Comparison of ENCODE assay signal across 9 cellular contexts in the genomic region with DNA sequence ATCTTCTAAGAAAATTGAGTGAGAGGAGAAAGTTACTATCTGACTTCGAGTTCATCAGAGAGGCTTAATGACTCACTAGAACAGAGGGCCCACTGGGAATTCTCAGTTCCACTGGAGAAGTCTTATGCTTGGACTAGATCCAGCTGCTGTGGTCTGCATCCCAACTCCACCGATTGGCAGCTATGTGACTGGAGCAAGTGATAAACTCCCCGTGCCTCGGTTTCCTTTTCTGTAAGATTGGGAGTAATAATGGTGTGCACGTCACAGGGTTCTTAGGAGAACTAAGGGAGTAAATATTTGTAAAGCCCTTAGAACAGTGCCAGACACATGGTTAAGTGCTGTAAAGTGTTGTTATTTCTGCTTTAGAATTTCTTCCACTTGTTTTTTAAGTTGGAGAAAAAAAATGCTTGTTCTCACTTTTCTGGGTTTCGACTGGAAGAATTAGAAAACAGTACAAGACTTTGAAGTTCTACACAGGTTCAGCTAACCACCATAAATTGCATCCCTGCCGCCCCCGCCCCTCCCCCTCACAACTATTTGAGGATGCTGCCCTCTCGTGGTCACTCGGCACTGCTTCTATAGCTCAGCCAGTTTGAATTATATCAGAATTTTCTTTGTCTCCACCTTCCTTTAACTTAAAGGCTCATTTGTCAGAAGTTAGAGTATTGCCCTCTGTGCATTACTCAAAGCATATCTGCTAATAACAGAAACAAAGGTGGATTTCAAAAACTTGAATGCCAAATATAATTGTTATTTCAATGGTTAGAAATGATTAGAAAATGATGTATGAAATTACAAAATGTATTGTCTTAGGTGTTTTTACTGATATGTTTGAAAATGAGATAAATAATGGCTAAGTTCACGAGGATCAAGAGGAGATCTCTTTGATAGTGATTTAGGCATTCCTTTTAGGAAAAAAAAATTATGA.
DNase-seq lines count a peak whose midpoint lies in the region; ATAC-seq lines count a peak whose summit lies in the region.
"Had no signal": no experiment of that assay in that cellular context is flagged by ENCODE, and none has a peak within 500 bp of the region (broad histone marks: within the 10 kb centered on the region; RNA-seq: fewer than 3 reads in every experiment).

No MANE protein-coding gene starts in this region.

- H3K27ac Mint-ChIP-seq in CD4-positive, CD25-positive, alpha-beta regulatory T cell: no peak overlapping the region
- H3K27ac Mint-ChIP-seq: IgD-negative memory B cell had no signal

- H3K4me3 Mint-ChIP-seq in CD4-positive, CD25-positive, alpha-beta regulatory T cell: no peak overlapping the region
- H3K4me3 Mint-ChIP-seq: IgD-negative memory B cell had no signal

- peaks cover 4% of the 10 kb centered on the region for H3K4me1 ChIP-seq in CD4-positive, CD25-positive, alpha-beta regulatory T cell (ENCODE audit: control insufficient read depth, insufficient read depth, low read length, poor library complexity, severe bottlenecking)
- H3K4me1 ChIP-seq in HAP-1: peaks cover 13% of the 10 kb centered on the region

- H3K9me3 Mint-ChIP-seq in CD4-positive, CD25-positive, alpha-beta regulatory T cell: no peaks in the 10 kb centered on the region
- H3K9me3 Mint-ChIP-seq: IgD-negative memory B cell had no signal

- no peak overlapping the region for H3K4me3 ChIP-seq in CD4-positive, CD25-positive, alpha-beta regulatory T cell (ENCODE audit: low read depth, low read length)
- no peak overlapping the region for H3K4me3 ChIP-seq in HAP-1

- H3K27me3 ChIP-seq in CD4-positive, CD25-positive, alpha-beta regulatory T cell (ENCODE audit: control insufficient read depth, insufficient read depth, low read length): peaks cover 13% of the 10 kb centered on the region
- no peaks in the 10 kb centered on the region for H3K27me3 ChIP-seq in HAP-1 (ENCODE audit: low read depth)

- H3K36me3 Mint-ChIP-seq in CD4-positive, CD25-positive, alpha-beta regulatory T cell: no peaks in the 10 kb centered on the region
- H3K36me3 Mint-ChIP-seq: IgD-negative memory B cell had no signal

- H3K27ac ChIP-seq in CD4-positive, CD25-positive, alpha-beta regulatory T cell (ENCODE audit: insufficient read depth, low read length, poor library complexity, severe bottlenecking): no peak overlapping the region

- peak; percentile 32 to 80 (median 49) for DNase-seq in CD4-positive, CD25-positive, alpha-beta regulatory T cell
- peak; percentile 67 to 83 for DNase-seq in HAP-1 (ENCODE audit: low spot score in 2 of 2)
- DNase-seq in NCI-H345 treated with DMSO at 0.1 percent for 48 hours (lab: John Stamatoyannopoulos, UW; ENCODE audit: unreplicated experiment): peak; percentile 54
- DNase-seq in activated CD4-positive, alpha-beta T cell treated with anti-CD3 and anti-CD28 coated beads for 24 hours (ENCODE audit: low read depth in 2 of 2): peak; percentile 58 to 61
- DNase-seq in cerebellum (ENCODE audit: low spot score): peak; percentile 22
- peak; percentile 55 for DNase-seq in left lobe of liver (ENCODE audit: low spot score)
- DNase-seq in stimulated activated CD4-positive, alpha-beta T cell treated with anti-CD3 and anti-CD28 coated beads, Interleukin-2, amount 100 ng/mL, for 48 hours: peak; percentile 69

- H3K9me3 ChIP-seq in CD4-positive, CD25-positive, alpha-beta regulatory T cell (ENCODE audit: control insufficient read depth in 2 of 2, low read length in 2 of 2): no peaks in the 10 kb centered on the region
- H3K9me3 ChIP-seq in HAP-1: no peaks in the 10 kb centered on the region

- peak; percentile 65 to 77 for ATAC-seq in CD4-positive, CD25-positive, alpha-beta regulatory T cell (ENCODE audit: low read depth in 2 of 2)
- peak; percentile 91 for ATAC-seq in left lobe of liver
- no peak for ATAC-seq in HG02840 (IDR thresholded peaks at IDR 0.05; ENCODE audit: low FRiP score, unreplicated experiment)

- H3K27me3 Mint-ChIP-seq in CD4-positive, CD25-positive, alpha-beta regulatory T cell: peaks cover 32% of the 10 kb centered on the region
- H3K27me3 Mint-ChIP-seq: IgD-negative memory B cell had no signal

- in situ Hi-C loops in HAP-1 (cut with MboI; ENCODE audit: low sequenced_read_pairs): no loop called here

- H3K36me3 ChIP-seq in CD4-positive, CD25-positive, alpha-beta regulatory T cell (ENCODE audit: control insufficient read depth, insufficient read depth, low read length): no peaks in the 10 kb centered on the region
- no peaks in the 10 kb centered on the region for H3K36me3 ChIP-seq in HAP-1 (replicated peaks)

- H3K4me1 Mint-ChIP-seq in CD4-positive, CD25-positive, alpha-beta regulatory T cell: peaks cover 0 to 2% (median 0%) of the 10 kb centered on the region in 4 donors

Comparison
In these comparisons a context has a peak if more than half of its experiments do, and no peak if none do; other contexts are left out.
1. DNase-seq: peak in every context shown above with its lines; median percentile 75 in HAP-1; 69 in stimulated activated CD4-positive, alpha-beta T cell treated with anti-CD3 and anti-CD28 coated beads, Interleukin-2, amount 100 ng/mL, for 48 hours; 60 in activated CD4-positive, alpha-beta T cell treated with anti-CD3 and anti-CD28 coated beads for 24 hours; 55 in left lobe of liver; 54 in NCI-H345 treated with DMSO at 0.1 percent for 48 hours; 49 in CD4-positive, CD25-positive, alpha-beta regulatory T cell; 22 in cerebellum.